Comparison of ENCODE assay signal across 1 cellular context in the genomic region with DNA sequence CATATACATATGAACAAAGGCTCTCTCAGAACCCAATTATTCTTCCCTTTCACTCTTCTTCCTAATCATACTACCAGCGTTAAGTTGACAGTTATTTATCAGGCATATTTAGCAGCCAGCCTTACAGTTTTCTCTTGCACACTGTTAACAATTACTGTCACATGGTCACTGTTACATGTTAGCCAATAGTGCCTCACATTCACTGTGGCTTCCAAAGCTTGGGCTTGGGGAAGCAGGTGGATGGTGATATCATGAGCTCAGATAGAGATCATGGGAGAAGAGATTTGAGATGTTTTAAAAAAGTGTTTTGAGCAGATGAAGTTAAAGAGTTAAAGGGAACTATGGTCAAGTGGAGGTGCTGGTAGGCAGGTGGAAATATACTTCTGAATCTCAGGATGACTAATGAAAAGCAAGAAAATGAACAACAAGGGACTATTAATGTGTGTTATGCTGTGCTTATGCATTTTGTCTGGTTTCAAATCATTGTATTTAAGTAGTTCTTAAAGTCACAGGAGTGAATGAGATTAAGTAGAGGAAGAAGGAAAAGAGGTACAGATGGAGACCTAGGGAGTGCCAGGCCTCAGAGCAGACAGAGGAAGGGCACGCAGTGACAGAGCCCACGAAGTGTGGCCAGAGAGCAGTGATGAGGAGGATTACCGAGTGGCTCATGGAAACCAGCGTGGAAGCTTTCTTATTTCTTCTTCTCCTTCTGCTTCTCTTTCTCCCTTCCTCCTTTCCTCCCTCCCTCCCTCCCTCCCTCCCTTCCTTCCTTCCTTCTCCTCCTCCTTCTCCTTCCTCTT.
TF ChIP-seq lines count a peak whose summit lies in the region.

No MANE protein-coding gene starts in this region.

TF ChIP-seq in HepG2, 621 proteins besides CTCF, POLR2A, EP300 and RAD21:
- peak; percentile 73 for TF ChIP-seq HNRNPK (IDR thresholded peaks at IDR 0.05; ENCODE audit: low read depth, low read length, poor library complexity, severe bottlenecking)
- no peak for TF ChIP-seq ATF7 (IDR thresholded peaks at IDR 0.05)
- TF ChIP-seq ATF7 (CRISPR knock-in tag; IDR thresholded peaks at IDR 0.05), result no peak
TF ChIP-seq in HepG2: peak in this region for 1.
